In the genomic region with DNA sequence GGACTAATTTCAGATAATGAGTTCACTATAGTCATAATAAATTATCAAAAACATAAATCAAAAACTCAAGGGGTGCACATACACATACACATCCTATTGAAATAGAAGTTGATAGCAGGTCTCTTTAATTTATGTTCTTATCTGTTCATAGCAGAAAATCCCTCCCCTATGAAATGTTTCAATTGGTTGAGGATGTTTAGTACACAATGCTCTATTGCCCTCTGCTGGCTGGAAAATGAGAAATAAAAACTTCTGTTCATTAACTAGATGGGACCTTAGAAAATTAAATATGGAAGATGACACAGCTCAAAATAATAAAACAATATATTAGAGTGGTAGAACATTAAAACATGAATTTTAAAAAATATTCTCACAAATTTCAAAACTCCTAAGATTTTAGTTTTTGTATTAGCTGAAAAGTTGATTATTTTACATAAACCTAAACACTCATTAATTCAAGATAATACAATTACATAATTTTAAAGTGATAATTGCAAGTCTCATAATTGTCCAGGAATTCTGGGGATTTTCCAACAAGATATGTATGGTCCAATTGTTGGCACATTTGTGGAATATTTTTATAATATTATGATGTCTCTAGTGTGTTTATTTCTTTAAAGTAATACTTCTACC, we compare ENCODE assay signal across 8 cellular contexts.
DNase-seq lines count a peak whose midpoint lies in the region; ATAC-seq and TF ChIP-seq lines count a peak whose summit lies in the region.

No MANE protein-coding gene starts in this region.

- TF ChIP-seq CTCF in 22Rv1 (IDR thresholded peaks at IDR 0.05) (peak; percentile 75), gastrocnemius medialis (IDR thresholded peaks at IDR 0.05 in 4 of 5, conservative IDR thresholded peaks at IDR 0.05 in 1 of 5) (peak; percentile 25 to 69 (median 57))

- H3K27me3 ChIP-seq in gastrocnemius medialis = no peaks in the 10 kb centered on the region

- no peaks in the 10 kb centered on the region for H3K36me3 Mint-ChIP-seq in activated T-helper 1 cell treated with anti-CD3 and anti-CD28 coated beads, Interleukin-12 subunit alpha, Interleukin-12 subunit beta, Interleukin-2, Interleukin-4 antibody, amounts not matched to agents 30 ng/mL and 10 ng/mL and 1 ng/mL, durations not matched to agents 14 hours and 24 hours and 36 hours (ENCODE audit: low read depth)

- no peak overlapping the region for H3K27ac ChIP-seq in 22Rv1
- H3K27ac ChIP-seq in gastrocnemius medialis = no peak overlapping the region

- no peak overlapping the region for H3K27ac Mint-ChIP-seq in activated T-helper 1 cell treated with anti-CD3 and anti-CD28 coated beads, Interleukin-12 subunit alpha, Interleukin-12 subunit beta, Interleukin-2, Interleukin-4 antibody, amounts not matched to agents 30 ng/mL and 10 ng/mL and 1 ng/mL, durations not matched to agents 14 hours and 24 hours and 36 hours

- H3K36me3 ChIP-seq in gastrocnemius medialis = no peaks in the 10 kb centered on the region

- no peak for TF ChIP-seq POLR2A in gastrocnemius medialis (IDR thresholded peaks at IDR 0.05)

- no peaks in the 10 kb centered on the region for H3K4me1 ChIP-seq in gastrocnemius medialis

- H3K9me3 ChIP-seq in gastrocnemius medialis = no peaks in the 10 kb centered on the region

- in situ Hi-C loops in gastrocnemius medialis (cut with MboI; ENCODE audit: low sequenced_read_pairs in 4 of 4) = no loop called here

- no peaks in the 10 kb centered on the region for H3K9me3 Mint-ChIP-seq in activated T-helper 1 cell treated with anti-CD3 and anti-CD28 coated beads, Interleukin-12 subunit alpha, Interleukin-12 subunit beta, Interleukin-2, Interleukin-4 antibody, amounts not matched to agents 30 ng/mL and 10 ng/mL and 1 ng/mL, durations not matched to agents 14 hours and 24 hours and 36 hours

- H3K4me1 Mint-ChIP-seq in activated T-helper 1 cell treated with anti-CD3 and anti-CD28 coated beads, Interleukin-12 subunit alpha, Interleukin-12 subunit beta, Interleukin-2, Interleukin-4 antibody, amounts not matched to agents 30 ng/mL and 10 ng/mL and 1 ng/mL, durations not matched to agents 14 hours and 24 hours and 36 hours (ENCODE audit: low read depth) = no peaks in the 10 kb centered on the region

- no peak overlapping the region for H3K4me3 Mint-ChIP-seq in activated T-helper 1 cell treated with anti-CD3 and anti-CD28 coated beads, Interleukin-12 subunit alpha, Interleukin-12 subunit beta, Interleukin-2, Interleukin-4 antibody, amounts not matched to agents 30 ng/mL and 10 ng/mL and 1 ng/mL, durations not matched to agents 14 hours and 24 hours and 36 hours

- H3K4me3 ChIP-seq in Jurkat, Clone E6-1 (ENCODE audit: low read length) = no peak overlapping the region
- H3K4me3 ChIP-seq in gastrocnemius medialis = no peak overlapping the region

- DNase-seq in Jurkat, Clone E6-1 (ENCODE audit: low read depth, low spot score) = peak; percentile 41
- DNase-seq in RPMI7951 (ENCODE audit: low read depth) (peak; percentile 66), fibroblast of gingiva (ENCODE audit: low read depth) (peak; percentile 41), gastrocnemius medialis (no peak)
- no peak for DNase-seq in activated T-helper 1 cell treated with anti-CD3 and anti-CD28 coated beads, Interleukin-12 subunit alpha, Interleukin-12 subunit beta, Interleukin-2, Interleukin-4 antibody, amounts not matched to agents 30 ng/mL and 10 ng/mL and 1 ng/mL, durations not matched to agents 14 hours and 24 hours and 36 hours (ENCODE audit: low spot score)
- no peak for DNase-seq in activated CD4-positive, alpha-beta T cell treated with anti-CD3 and anti-CD28 coated beads for 1 hour

- ATAC-seq in GM18502 (IDR thresholded peaks at IDR 0.05; ENCODE audit: poor library complexity, unreplicated experiment) (peak; percentile 88), gastrocnemius medialis (peak in 1 of 2 donors; percentile 49)

- no peaks in the 10 kb centered on the region for H3K27me3 Mint-ChIP-seq in activated T-helper 1 cell treated with anti-CD3 and anti-CD28 coated beads, Interleukin-12 subunit alpha, Interleukin-12 subunit beta, Interleukin-2, Interleukin-4 antibody, amounts not matched to agents 30 ng/mL and 10 ng/mL and 1 ng/mL, durations not matched to agents 14 hours and 24 hours and 36 hours (ENCODE audit: insufficient read depth)

- intact Hi-C loops in gastrocnemius medialis (cut with DNase I; ENCODE audit: low total_unique reads) = loop anchor here (1.0 kb wide), 1 partner anchor 374 kb away; no protein-coding TSS in a partner anchor
- intact Hi-C loops in activated T-helper 1 cell treated with anti-CD3 and anti-CD28 coated beads, Interleukin-12 subunit alpha, Interleukin-12 subunit beta, Interleukin-2, Interleukin-4 antibody, amounts not matched to agents 30 ng/mL and 10 ng/mL and 1 ng/mL, durations not matched to agents 14 hours and 24 hours and 36 hours (cut with micrococcal nuclease) = loop anchor here (1.0 kb wide), 1 partner anchor 374 kb away; no protein-coding TSS in a partner anchor

Comparison
In these comparisons a context has a peak if more than half of its experiments do, and no peak if none do; other contexts are left out.
1. DNase-seq: peak in Jurkat, Clone E6-1 (single experiment), RPMI7951 (single experiment) and fibroblast of gingiva (single experiment); none in gastrocnemius medialis (0 of 2), activated T-helper 1 cell treated with anti-CD3 and anti-CD28 coated beads, Interleukin-12 subunit alpha, Interleukin-12 subunit beta, Interleukin-2, Interleukin-4 antibody, amounts not matched to agents 30 ng/mL and 10 ng/mL and 1 ng/mL, durations not matched to agents 14 hours and 24 hours and 36 hours (single experiment) and activated CD4-positive, alpha-beta T cell treated with anti-CD3 and anti-CD28 coated beads for 1 hour (single experiment).